ENCODE assay signal across 20 cellular contexts in the genomic region with DNA sequence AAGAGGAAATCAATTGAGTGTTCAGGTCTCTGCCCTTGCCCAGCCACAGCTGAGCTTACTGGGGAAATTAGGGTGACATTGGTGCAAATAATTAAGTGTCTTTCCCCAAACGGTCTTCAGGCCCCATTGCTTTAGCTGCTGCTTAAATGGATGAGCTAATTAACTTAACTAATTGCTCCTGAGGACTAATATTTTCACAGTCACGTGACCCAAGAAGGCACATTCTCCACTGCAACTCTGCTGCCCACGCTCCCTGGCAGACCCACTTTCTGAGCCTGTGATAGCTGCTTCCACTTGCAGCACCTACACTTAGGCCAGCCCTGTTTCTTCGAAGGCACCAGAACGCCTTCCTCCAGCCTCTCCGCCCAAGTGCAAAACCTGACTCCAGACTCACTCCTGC. TPM values are rescaled to one million over a fixed set of nuclear protein-coding genes. Genes with fewer than 3 reads are reported as not detected.
"Had no signal": no experiment of that assay in that cellular context is flagged by ENCODE, and none has a peak within 500 bp of the region (broad histone marks: within the 10 kb centered on the region; RNA-seq: fewer than 3 reads in every experiment).

No MANE protein-coding gene starts in this region.

- H3K9me3 ChIP-seq: SJSA1 had no signal

- H3K27ac ChIP-seq: HL-60, KMS-11, SJSA1, SK-N-MC had no signal

- H3K36me3 ChIP-seq: SJSA1 had no signal

- DNase-seq: Kasumi-1, MM.1S, NCI-H1092 treated with DMSO at 0.1 percent for 48 hours, NCI-H1436, NCI-H187, NCI-H2029, NCI-H2081 treated with DMSO at 0.1 percent for 48 hours, NCI-H2171 treated with DMSO at 0.1 percent for 48 hours, NCI-H345, NCI-H446 treated with DMSO at 0.1 percent for 48 hours, NCI-H510A treated with DMSO at 0.1 percent for 48 hours, NCI-H526, Right ventricle myocardium superior, RPMI8226, SIG-M5 had no signal

- H3K4me1 ChIP-seq: SJSA1 had no signal

- H3K4me3 ChIP-seq: SJSA1, SK-N-MC had no signal

RNA-seq across cellular contexts. Expression of gene SYT2, which starts 56.2 kb away (rescaled TPM):
- total RNA-seq: M059J, Right ventricle myocardium superior, SJSA1 had no signal
